10 cellular contexts compared by ENCODE assay signal in the genomic region with DNA sequence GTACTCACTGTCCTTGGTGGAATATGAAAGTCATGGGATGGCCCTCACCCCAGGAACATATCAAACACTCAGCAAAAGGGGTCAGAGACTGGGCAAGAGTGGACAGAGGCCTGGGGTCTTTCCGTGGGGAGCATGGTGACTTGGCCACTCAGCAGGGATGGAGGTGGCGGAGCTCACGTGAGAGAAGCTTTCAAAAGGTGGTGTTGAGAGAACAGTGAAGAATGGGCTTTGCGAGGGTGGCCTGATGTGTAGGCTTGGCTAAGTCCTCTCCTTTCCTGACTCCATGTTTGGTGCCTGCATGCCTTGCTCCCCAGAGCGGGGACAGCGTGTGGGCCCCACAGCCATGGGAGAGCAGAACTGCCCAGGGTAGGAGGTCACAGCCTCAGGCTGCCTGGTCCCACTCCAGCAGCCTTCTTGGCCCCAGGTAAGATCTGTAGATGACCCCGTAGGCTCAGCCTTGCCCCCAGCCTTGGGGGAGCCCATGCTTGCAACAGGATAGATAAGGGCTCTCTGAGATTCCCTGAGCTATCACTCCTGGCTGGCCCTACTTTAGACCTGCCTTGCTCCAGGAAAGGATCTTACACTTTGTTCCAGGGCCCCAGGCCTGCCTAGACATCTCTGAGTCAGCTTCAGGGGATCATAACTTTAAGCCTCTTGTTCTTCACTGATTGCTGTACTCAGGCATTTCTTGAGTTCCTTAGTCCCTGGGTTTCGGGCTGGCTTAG. TPM values are rescaled to one million over a fixed set of nuclear protein-coding genes. Genes with fewer than 3 reads are reported as not detected.
DNase-seq lines count a peak whose midpoint lies in the region; ATAC-seq and TF ChIP-seq lines count a peak whose summit lies in the region.
"Had no signal": no experiment of that assay in that cellular context is flagged by ENCODE, and none has a peak within 500 bp of the region (broad histone marks: within the 10 kb centered on the region; RNA-seq: fewer than 3 reads in every experiment).

No MANE protein-coding gene starts in this region.

- no peaks in the 10 kb centered on the region for H3K79me2 ChIP-seq in Loucy (ENCODE audit: insufficient read depth, low read length)

- no peak overlapping the region for H3K4me3 ChIP-seq in Loucy (ENCODE audit: low read length, poor library complexity, severe bottlenecking)
- no peak overlapping the region for H3K4me3 ChIP-seq in A673 (ENCODE audit: low read depth, low read length, poor library complexity, severe bottlenecking)
- H3K4me3 ChIP-seq: gastroesophageal sphincter had no signal

- no peaks in the 10 kb centered on the region for H3K27me3 ChIP-seq in Loucy (ENCODE audit: insufficient read depth, low read length, poor library complexity, severe bottlenecking)
- no peaks in the 10 kb centered on the region for H3K27me3 ChIP-seq in A673 (replicated peaks; ENCODE audit: insufficient read depth, low read depth, low read length, poor library complexity)
- H3K27me3 ChIP-seq: gastroesophageal sphincter had no signal

- TF ChIP-seq CTCF in Loucy (conservative IDR thresholded peaks at IDR 0.05; ENCODE audit: low read length) (no peak), A673 (conservative IDR thresholded peaks at IDR 0.05; ENCODE audit: low read depth, low read length) (no peak)

- H3K4me1 ChIP-seq in Loucy (ENCODE audit: insufficient read depth, low read length, poor library complexity, severe bottlenecking) = peaks cover 28% of the 10 kb centered on the region
- H3K4me1 ChIP-seq in A673 (ENCODE audit: insufficient read depth, low read length, poor library complexity, severe bottlenecking) = no peaks in the 10 kb centered on the region

- peaks cover 21% of the 10 kb centered on the region for H3K4me1 Mint-ChIP-seq in central memory CD8-positive, alpha-beta T cell

- POLR2A ChIA-PET in A673 (lab: Charles Lee; ENCODE audit: low non-redundant PET) = no interaction called here

- H2AFZ ChIP-seq in Loucy (ENCODE audit: low read length) = no peak overlapping the region

- H3K9me2 ChIP-seq in Loucy (replicated peaks; ENCODE audit: low read depth, low read length) = no peaks in the 10 kb centered on the region

- H3K36me3 ChIP-seq in Loucy (ENCODE audit: insufficient read depth, low read length) = no peaks in the 10 kb centered on the region
- H3K36me3 ChIP-seq in A673 (ENCODE audit: insufficient read depth, low read length, poor library complexity, severe bottlenecking) = no peaks in the 10 kb centered on the region
- H3K36me3 ChIP-seq: gastroesophageal sphincter had no signal

- peak overlapping the region; percentile 63 for H3K4me3 Mint-ChIP-seq in central memory CD8-positive, alpha-beta T cell

- H3K27ac ChIP-seq in A673 (ENCODE audit: low read depth, low read length, poor library complexity, severe bottlenecking) = no peak overlapping the region
- H3K27ac ChIP-seq: gastroesophageal sphincter had no signal

- H3K9ac ChIP-seq in Loucy (ENCODE audit: low read depth, low read length, poor library complexity, severe bottlenecking) = no peak overlapping the region

- peaks cover 10% of the 10 kb centered on the region for H3K36me3 Mint-ChIP-seq in central memory CD8-positive, alpha-beta T cell (ENCODE audit: insufficient read depth)

- peak overlapping the region; percentile 53 for H3K4me2 ChIP-seq in Loucy (ENCODE audit: low read depth, low read length, poor library complexity, severe bottlenecking)

- no peaks in the 10 kb centered on the region for H3K9me3 ChIP-seq in Loucy (ENCODE audit: insufficient read depth, low read depth, low read length)
- no peaks in the 10 kb centered on the region for H3K9me3 ChIP-seq in A673 (ENCODE audit: low read depth, low read length, poor library complexity, severe bottlenecking)
- H3K9me3 ChIP-seq: gastroesophageal sphincter had no signal

- no TSS peak for BruUV-seq in A673 (replicated peaks; lab: Mats Ljungman, UMichigan)

- peak overlapping the region; percentile 97 for H3K27ac Mint-ChIP-seq in central memory CD8-positive, alpha-beta T cell (ENCODE audit: low read depth)

- CTCF ChIA-PET in A673 (lab: Charles Lee) = no interaction called here

- H3K9me3 Mint-ChIP-seq in central memory CD8-positive, alpha-beta T cell = no peaks in the 10 kb centered on the region
- H3K9me3 Mint-ChIP-seq: activated T-cell treated with anti-CD3 and anti-CD28 coated beads, Interleukin-2, amount 50 U/mL, for 4 hours had no signal

- H3K27me3 Mint-ChIP-seq in central memory CD8-positive, alpha-beta T cell = no peaks in the 10 kb centered on the region

- H3F3A ChIP-seq in Loucy (ENCODE audit: low read depth) = peaks cover 5% of the 10 kb centered on the region; the same call in 1 of the 2 replicates

- no peaks in the 10 kb centered on the region for H4K20me1 ChIP-seq in Loucy (ENCODE audit: insufficient read depth, low read length, poor library complexity, severe bottlenecking)

- no peak for ATAC-seq in central memory CD8-positive, alpha-beta T cell (replicated peaks; ENCODE audit: extremely low read depth, poor library complexity, severe bottlenecking)
- no peak for ATAC-seq in GM18519 (IDR thresholded peaks at IDR 0.05; ENCODE audit: low FRiP score, unreplicated experiment)
- ATAC-seq: gastroesophageal sphincter had no signal

- DNase-seq in EH (ENCODE audit: low read depth) (peak; percentile 46), non-pigmented ciliary epithelial cell (ENCODE audit: low read depth) (peak; percentile 48), nucleus accumbens (lab: John Stamatoyannopoulos, UW) (no peak), A673 (ENCODE audit: low spot score) (no peak)
- DNase-seq in central memory CD8-positive, alpha-beta T cell (ENCODE audit: low spot score in 2 of 2) = no peak
- DNase-seq: activated T-cell treated with anti-CD3 and anti-CD28 coated beads, Interleukin-2, amount 50 U/mL, for 4 hours; DMS 273 treated with DMSO at 0.1 percent for 48 hours had no signal

- intact Hi-C loops in A673 (cut with micrococcal nuclease; ENCODE audit: unreplicated experiment) = loop anchor here (5.0 to 10.0 kb wide), 2 partner anchors 412 to 595 kb away; no protein-coding TSS in a partner anchor

RNA-seq across cellular contexts. Expression of a gene that starts 17.0 kb away (rescaled TPM):
- 1,496 and 1,613 TPM in 2 replicates for total RNA-seq in A673 (2021)

RNA-seq across cellular contexts. Expression of a gene that starts 55.5 kb away (rescaled TPM):
- total RNA-seq in A673 (2021) = 124 TPM in 2 replicates

Comparison
In these comparisons a context has a peak if more than half of its experiments do, and no peak if none do; other contexts are left out.
1. DNase-seq: peak in EH (single experiment) and non-pigmented ciliary epithelial cell (single experiment); none in central memory CD8-positive, alpha-beta T cell (0 of 2), nucleus accumbens (0 of 56) and A673 (single experiment).